ENCODE assay signal across 10 cellular contexts in the genomic region with DNA sequence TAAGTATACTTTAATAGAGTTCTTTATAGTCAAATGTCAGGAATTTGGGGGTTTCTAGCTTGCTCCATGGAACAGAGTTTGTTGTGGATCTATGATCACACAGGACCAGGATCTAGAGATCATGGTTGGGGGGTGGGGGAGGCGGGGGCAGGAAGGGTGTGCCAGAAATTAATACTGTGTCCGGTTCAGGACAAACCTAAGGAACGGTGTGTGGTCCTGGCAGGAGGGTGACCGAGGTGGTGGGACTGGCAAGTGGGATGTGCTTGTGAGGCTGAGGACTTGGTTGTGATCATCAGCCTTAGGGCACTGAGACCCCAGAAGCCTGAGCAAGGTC. TPM values are rescaled to one million over a fixed set of nuclear protein-coding genes. Genes with fewer than 3 reads are reported as not detected.
DNase-seq lines count a peak whose midpoint lies in the region; ATAC-seq and TF ChIP-seq lines count a peak whose summit lies in the region.
"Had no signal": no experiment of that assay in that cellular context is flagged by ENCODE, and none has a peak within 500 bp of the region (broad histone marks: within the 10 kb centered on the region; RNA-seq: fewer than 3 reads in every experiment).

No MANE protein-coding gene starts in this region.

- H3K9me3 Mint-ChIP-seq in activated naive CD4-positive, alpha-beta T cell treated with anti-CD3 and anti-CD28 coated beads, Interleukin-2, amount 50 U/mL, for 24 hours: no peaks in the 10 kb centered on the region
- no peaks in the 10 kb centered on the region for H3K9me3 Mint-ChIP-seq in brain

- WGBS in transverse colon (ENCODE audit: low coverage in 1 of 2), 2 donors: 52% methylated on average over 4 of the region's 4 CpGs; no CpG with 5 or more reads in 1 of the 2 donors

- no peak overlapping the region for H3K27ac Mint-ChIP-seq in activated naive CD4-positive, alpha-beta T cell treated with anti-CD3 and anti-CD28 coated beads, Interleukin-2, amount 50 U/mL, for 24 hours
- no peak overlapping the region for H3K27ac Mint-ChIP-seq in brain

- no peaks in the 10 kb centered on the region for H3K4me1 Mint-ChIP-seq in activated naive CD4-positive, alpha-beta T cell treated with anti-CD3 and anti-CD28 coated beads, Interleukin-2, amount 50 U/mL, for 24 hours
- H3K4me1 Mint-ChIP-seq in brain: peaks cover 5% of the 10 kb centered on the region

- peak overlapping the region; percentile 84 for H3K4me3 Mint-ChIP-seq in activated naive CD4-positive, alpha-beta T cell treated with anti-CD3 and anti-CD28 coated beads, Interleukin-2, amount 50 U/mL, for 24 hours
- peak overlapping the region in 4 of 5 experiments; percentile 77 to 84 (median 82) for H3K4me3 Mint-ChIP-seq in brain

- TF ChIP-seq POLR2A in transverse colon (IDR thresholded peaks at IDR 0.05): no peak

- H3K9me3 ChIP-seq in mucosa of descending colon: no peaks in the 10 kb centered on the region
- H3K9me3 ChIP-seq in transverse colon: no peaks in the 10 kb centered on the region
- H3K9me3 ChIP-seq: neutrophil had no signal

- in situ Hi-C loops in transverse colon (cut with MboI; ENCODE audit: low pct_ligation_motif_present in 1 of 4, low pct_unique_long_range_greater_than_20kb in 1 of 4, low sequenced_read_pairs in 3 of 4): no loop called here

- no peak for TF ChIP-seq EP300 in transverse colon (IDR thresholded peaks at IDR 0.05; ENCODE audit: low read depth)

- no peak overlapping the region for H3K4me3 ChIP-seq in mucosa of descending colon
- H3K4me3 ChIP-seq in transverse colon: peak overlapping the region in 3 of 4 donors; percentile 48 to 55 (median 54)

- H3K36me3 Mint-ChIP-seq in activated naive CD4-positive, alpha-beta T cell treated with anti-CD3 and anti-CD28 coated beads, Interleukin-2, amount 50 U/mL, for 24 hours: no peaks in the 10 kb centered on the region
- H3K36me3 Mint-ChIP-seq in brain: no peaks in the 10 kb centered on the region

- H3K36me3 ChIP-seq in mucosa of descending colon (ENCODE audit: low read depth): no peaks in the 10 kb centered on the region
- no peaks in the 10 kb centered on the region for H3K36me3 ChIP-seq in transverse colon
- H3K36me3 ChIP-seq: neutrophil had no signal

- H3K27ac ChIP-seq in transverse colon: peak overlapping the region in 2 of 4 donors; percentile 71 to 75
- H3K27ac ChIP-seq: epithelial cell of prostate, neutrophil had no signal

- ATAC-seq in mucosa of descending colon: peak; percentile 41
- no peak for ATAC-seq in GM21528 (IDR thresholded peaks at IDR 0.05; ENCODE audit: low FRiP score, unreplicated experiment)
- ATAC-seq in GM19328 (IDR thresholded peaks at IDR 0.05; ENCODE audit: unreplicated experiment): no peak

- H3K4me1 ChIP-seq in mucosa of descending colon (ENCODE audit: low read depth): peaks cover 6% of the 10 kb centered on the region
- H3K4me1 ChIP-seq in transverse colon: peaks cover 0 to 6% (median 0%) of the 10 kb centered on the region in 4 donors

- TF ChIP-seq CTCF in brain (conservative IDR thresholded peaks at IDR 0.05) (no peak), mucosa of descending colon (IDR thresholded peaks at IDR 0.05) (no peak), transverse colon (IDR thresholded peaks at IDR 0.05) (no peak)

- no peak for DNase-seq in activated naive CD4-positive, alpha-beta T cell treated with Interleukin-2 at 50 U/mL for 16 hours
- DNase-seq in mucosa of descending colon (no peak), transverse colon (no peak), head of caudate nucleus (no peak)

- no peaks in the 10 kb centered on the region for H3K27me3 Mint-ChIP-seq in activated naive CD4-positive, alpha-beta T cell treated with anti-CD3 and anti-CD28 coated beads, Interleukin-2, amount 50 U/mL, for 24 hours
- H3K27me3 Mint-ChIP-seq in brain: peaks cover 9% of the 10 kb centered on the region

- H3K27me3 ChIP-seq in transverse colon: no peaks in the 10 kb centered on the region
- H3K27me3 ChIP-seq: neutrophil had no signal

- intact Hi-C loops in mucosa of descending colon (cut with DNase I, micrococcal nuclease): no loop called here
- intact Hi-C loops in transverse colon (cut with DNase I; ENCODE audit: low total_unique reads): no loop called here
- intact Hi-C loops in head of caudate nucleus (cut with DNase I): no loop called here

RNA-seq across cellular contexts. Expression of gene GSTA3, which starts 27.9 kb away (rescaled TPM):
- polyA plus RNA-seq in brain (ENCODE audit: insufficient read depth, low read depth, low replicate concordance): not detected
- total RNA-seq in mucosa of descending colon (not detected), transverse colon (not detected)

RNA-seq across cellular contexts. Expression of gene GSTA5, which starts 41.0 kb away (rescaled TPM):
- polyA plus RNA-seq in brain (ENCODE audit: insufficient read depth, low read depth, low replicate concordance): not detected
- not detected for total RNA-seq in mucosa of descending colon
- total RNA-seq in transverse colon: not detected
